ENCODE assay signal across 15 cellular contexts in genomic region chr9:119298076-119298853, GRCh38.
DNase-seq lines count a peak whose midpoint lies in the region; ATAC-seq lines count a peak whose summit lies in the region.
"Had no signal": no experiment of that assay in that cellular context is flagged by ENCODE, and none has a peak within 500 bp of the region (broad histone marks: within the 10 kb centered on the region; RNA-seq: fewer than 3 reads in every experiment).

No MANE protein-coding gene starts in this region.

- DNase-seq in OCI-M1 (lab: John Stamatoyannopoulos, UW) = peak; percentile 2
- DNase-seq in NCI-H446 (lab: John Stamatoyannopoulos, UW) = no peak
- DNase-seq in Kasumi-1 (lab: John Stamatoyannopoulos, UW) = no peak
- no peak for DNase-seq in NCI-H2029 treated with DMSO at 0.1 percent for 48 hours (lab: John Stamatoyannopoulos, UW)
- DNase-seq: activated CD4-positive, alpha-beta T cell treated with anti-CD3 and anti-CD28 coated beads, Interleukin-2, amount 10 ng/mL, durations not matched to agents 7 days and 5 days; effector CD4-positive, alpha-beta T cell; hippocampal formation; NCI-H1436 treated with DMSO at 0.1 percent for 48 hours; SJCRH30; stimulated activated CD4-positive, alpha-beta T cell treated with anti-CD3 and anti-CD28 coated beads, Interleukin-12 subunit alpha, Interleukin-12 subunit beta, amount 100 ng/mL, for 4 hours; stimulated activated naive CD4-positive, alpha-beta T cell treated with Interleukin-2 at 50 U/mL for 16 hours had no signal

- ATAC-seq in GM18520 (IDR thresholded peaks at IDR 0.05; ENCODE audit: unreplicated experiment) (peak; percentile 69), GM21529 (IDR thresholded peaks at IDR 0.05; ENCODE audit: unreplicated experiment) (peak; percentile 86), HG03135 (IDR thresholded peaks at IDR 0.05; ENCODE audit: unreplicated experiment) (peak; percentile 88), GM21825 (IDR thresholded peaks at IDR 0.05; ENCODE audit: unreplicated experiment) (no peak)
